In genomic region chr1:31919591-31919990, GRCh38 we compare ENCODE assay signal across 18 cellular contexts. TPM values are rescaled to one million over a fixed set of nuclear protein-coding genes. Genes with fewer than 3 reads are reported as not detected.
A peak's percentile ranks its signal among the peaks of the same experiment; 100 is the strongest.
DNase-seq lines count a peak whose midpoint lies in the region; ATAC-seq, FAIRE-seq and TF ChIP-seq lines count a peak whose summit lies in the region.
"Had no signal": no experiment of that assay in that cellular context is flagged by ENCODE, and none has a peak within 500 bp of the region (broad histone marks: within the 10 kb centered on the region; RNA-seq: fewer than 3 reads in every experiment).

No MANE protein-coding gene starts in this region.

- no peak overlapping the region for H3K4me3 ChIP-seq in HEK293 (ENCODE audit: low read depth, low read length)
- no peak overlapping the region for H3K4me3 ChIP-seq in K562
- no peak overlapping the region for H3K4me3 ChIP-seq in neutrophil (ENCODE audit: low read depth in 1 of 2, low read length in 1 of 2)
- H3K4me3 ChIP-seq: BLaER1 treated with 17β-estradiol and CSF1 and Interleukin-3, amounts not matched to agents 10 nM and 100 nM; GM23248 had no signal

- no TSS peak for BruUV-seq in K562 (replicated peaks; lab: Mats Ljungman, UMichigan)

- H3K27ac ChIP-seq in HEK293 (ENCODE audit: extremely low read depth, low read depth, low read length) (no peak overlapping the region), K562 (ENCODE audit: extremely low read depth, low read depth, low read length) (no peak overlapping the region), neutrophil (peak overlapping the region; percentile 55)
- H3K27ac ChIP-seq: GM23248 had no signal

- CTCF ChIA-PET in HEK293 (lab: Yijun Ruan, JAX) (interaction anchor here (0.7 kb wide), 1 partner anchor 35 kb away, joined by 3 read pairs; no protein-coding TSS in a partner anchor), K562 (lab: Yijun Ruan, JAX; ENCODE audit: low intra/inter-chr PET ratio) (no interaction called here)

- no peaks in the 10 kb centered on the region for H3K27me3 Mint-ChIP-seq in activated T-cell treated with anti-CD3 and anti-CD28 coated beads, Interleukin-2, amount 50 U/mL, for 24 hours
- H3K27me3 Mint-ChIP-seq in activated T-cell treated with anti-CD3 and anti-CD28 coated beads, Interleukin-2, amount 50 U/mL, for 72 hours (ENCODE audit: low read depth) = no peaks in the 10 kb centered on the region
- no peaks in the 10 kb centered on the region for H3K27me3 Mint-ChIP-seq in activated T-helper 17 cell treated with anti-CD3 and anti-CD28 coated beads, Interleukin-2, amount 50 U/mL, for 72 hours

- H3K79me2 ChIP-seq in K562 (ENCODE audit: control insufficient read depth, insufficient read depth, low read length) = peaks cover 98% of the 10 kb centered on the region

- no peak for FAIRE-seq in K562 (lab: Jason Lieb, UNC)
- FAIRE-seq: A204.1 had no signal

- H3K9me1 ChIP-seq in K562 (ENCODE audit: control insufficient read depth, insufficient read depth, low read length) = no peaks in the 10 kb centered on the region

- DNase-seq in activated T-cell treated with anti-CD3 and anti-CD28 coated beads, Interleukin-2, amount 50 U/mL, for 24 hours = no peak
- no peak for DNase-seq in activated T-cell treated with anti-CD3 and anti-CD28 coated beads, Interleukin-2, amount 50 U/mL, for 72 hours
- no peak for DNase-seq in K562 (ENCODE audit: extremely low read depth in 1 of 4, low spot score in 3 of 4)
- DNase-seq in Ammon's horn (ENCODE audit: low spot score) = no peak
- DNase-seq: DMS53, GM23248, HCEC 1CT, KG1, NCI-H1092 treated with DMSO at 0.1 percent for 48 hours, NCI-H1694, NCI-H510A treated with DMSO at 0.1 percent for 48 hours had no signal

- peaks cover 71% of the 10 kb centered on the region for H3K4me1 Mint-ChIP-seq in activated T-cell treated with anti-CD3 and anti-CD28 coated beads, Interleukin-2, amount 50 U/mL, for 24 hours (ENCODE audit: low read depth)
- peaks cover 73% of the 10 kb centered on the region for H3K4me1 Mint-ChIP-seq in activated T-cell treated with anti-CD3 and anti-CD28 coated beads, Interleukin-2, amount 50 U/mL, for 72 hours (ENCODE audit: low read depth)
- peaks cover 28% of the 10 kb centered on the region for H3K4me1 Mint-ChIP-seq in activated T-helper 17 cell treated with anti-CD3 and anti-CD28 coated beads, Interleukin-2, amount 50 U/mL, for 72 hours

- in situ Hi-C loops in K562 (cut with MboI) = no loop called here

- H3K9me3 Mint-ChIP-seq in activated T-cell treated with anti-CD3 and anti-CD28 coated beads, Interleukin-2, amount 50 U/mL, for 24 hours = no peaks in the 10 kb centered on the region
- H3K9me3 Mint-ChIP-seq in activated T-cell treated with anti-CD3 and anti-CD28 coated beads, Interleukin-2, amount 50 U/mL, for 72 hours = peaks cover 0 to 2% of the 10 kb centered on the region in 2 donors
- H3K9me3 Mint-ChIP-seq in activated T-helper 17 cell treated with anti-CD3 and anti-CD28 coated beads, Interleukin-2, amount 50 U/mL, for 72 hours = no peaks in the 10 kb centered on the region

- ATAC-seq in activated T-cell treated with anti-CD3 and anti-CD28 coated beads, Interleukin-2, amount 50 U/mL, for 72 hours (replicated peaks in 1 of 2) = no peak
- ATAC-seq in K562 (no peak), GM18868 (IDR thresholded peaks at IDR 0.05; ENCODE audit: unreplicated experiment) (no peak)
- no peak for ATAC-seq in activated T-helper 17 cell treated with anti-CD3 and anti-CD28 coated beads, Interleukin-2, amount 50 U/mL, for 72 hours (replicated peaks)
- ATAC-seq: Panc1 had no signal

- TF ChIP-seq CTCF in HEK293 (tag by site-specific recombination; IDR thresholded peaks at IDR 0.05) = no peak
- no peak for TF ChIP-seq CTCF in K562 (IDR thresholded peaks at IDR 0.05 in 2 of 3, conservative IDR thresholded peaks at IDR 0.05 in 1 of 3; ENCODE audit: insufficient read depth in 2 of 3, low read depth in 1 of 3, low read length in 3 of 3)
- no peak for TF ChIP-seq CTCF in neutrophil (IDR thresholded peaks at IDR 0.05)

- no peak overlapping the region for H3K9ac ChIP-seq in K562 (ENCODE audit: insufficient read depth in 1 of 2, low read depth in 2 of 2, low read length in 2 of 2)
- H3K9ac ChIP-seq: BLaER1 treated with 17β-estradiol and CSF1 and Interleukin-3, amounts not matched to agents 10 nM and 100 nM; GM23248 had no signal

- H3K36me3 Mint-ChIP-seq in activated T-cell treated with anti-CD3 and anti-CD28 coated beads, Interleukin-2, amount 50 U/mL, for 24 hours (ENCODE audit: low read depth) = peaks cover 86% of the 10 kb centered on the region
- peaks cover 4 to 45% of the 10 kb centered on the region in 2 donors for H3K36me3 Mint-ChIP-seq in activated T-cell treated with anti-CD3 and anti-CD28 coated beads, Interleukin-2, amount 50 U/mL, for 72 hours (ENCODE audit: insufficient read depth in 2 of 2)
- H3K36me3 Mint-ChIP-seq in activated T-helper 17 cell treated with anti-CD3 and anti-CD28 coated beads, Interleukin-2, amount 50 U/mL, for 72 hours (ENCODE audit: low read depth) = peaks cover 92% of the 10 kb centered on the region

- H2AFZ ChIP-seq in K562 (ENCODE audit: low read depth, low read length) = no peak overlapping the region
- H2AFZ ChIP-seq: GM23248 had no signal

- H3K4me1 ChIP-seq in HEK293 (ENCODE audit: control insufficient read depth, insufficient read depth, low read length) = peaks cover 6% of the 10 kb centered on the region
- H3K4me1 ChIP-seq in K562 (replicated peaks in 1 of 2; ENCODE audit: control insufficient read depth in 2 of 2, insufficient read depth in 2 of 2, low read length in 2 of 2) = peaks cover 13 to 16% of the 10 kb centered on the region in 2 experiments
- peaks cover 42% of the 10 kb centered on the region in 2 experiments for H3K4me1 ChIP-seq in neutrophil (ENCODE audit: control insufficient read depth in 1 of 2, insufficient read depth in 1 of 2, low read depth in 1 of 2, low read length in 1 of 2)

- POLR2A ChIA-PET in HEK293 (lab: Yijun Ruan, JAX) (no interaction called here), K562 (lab: Yijun Ruan, JAX) (interaction anchor here (0.6 to 7.2 kb wide), 6 partner anchors 13 to 590 kb away, joined by 3 to 69 read pairs (median 4); no protein-coding TSS in a partner anchor)

- no peak for TF ChIP-seq EP300 in K562 (IDR thresholded peaks at IDR 0.05; ENCODE audit: low read length)

- TF ChIP-seq RAD21 in K562 (CRISPR knock-in tag; conservative IDR thresholded peaks at IDR 0.05 in 1 of 2, IDR thresholded peaks at IDR 0.05 in 1 of 2) = no peak

- no peaks in the 10 kb centered on the region for H3K9me3 ChIP-seq in HEK293 (ENCODE audit: control insufficient read depth, insufficient read depth, low read depth, low read length)
- no peaks in the 10 kb centered on the region for H3K9me3 ChIP-seq in K562 (replicated peaks; ENCODE audit: control insufficient read depth, insufficient read depth, low read depth, low read length)
- no peaks in the 10 kb centered on the region for H3K9me3 ChIP-seq in neutrophil

- H3K36me3 ChIP-seq in HEK293 (ENCODE audit: control insufficient read depth in 2 of 2, insufficient read depth in 1 of 2, low read length in 2 of 2) (peaks cover 10 to 32% of the 10 kb centered on the region in 2 experiments; a peak in 2 of 3 replicates), K562 (ENCODE audit: control insufficient read depth, insufficient read depth, low read length) (peaks cover 83% of the 10 kb centered on the region), neutrophil (peaks cover 31% of the 10 kb centered on the region)

- H3K27me3 ChIP-seq in K562 (ENCODE audit: control insufficient read depth in 2 of 2, insufficient read depth in 2 of 2, low read length in 2 of 2) (no peaks in the 10 kb centered on the region), neutrophil (no peaks in the 10 kb centered on the region)
- H3K27me3 ChIP-seq: BLaER1 treated with 17β-estradiol and CSF1 and Interleukin-3, amounts not matched to agents 10 nM and 100 nM had no signal

- H3K4me3 Mint-ChIP-seq in activated T-cell treated with anti-CD3 and anti-CD28 coated beads, Interleukin-2, amount 50 U/mL, for 24 hours = no peak overlapping the region
- no peak overlapping the region for H3K4me3 Mint-ChIP-seq in activated T-cell treated with anti-CD3 and anti-CD28 coated beads, Interleukin-2, amount 50 U/mL, for 72 hours
- H3K4me3 Mint-ChIP-seq in activated T-helper 17 cell treated with anti-CD3 and anti-CD28 coated beads, Interleukin-2, amount 50 U/mL, for 72 hours = no peak overlapping the region

- intact Hi-C loops in K562 (cut with micrococcal nuclease) = no loop called here

- peak overlapping the region; percentile 23 for H3K27ac Mint-ChIP-seq in activated T-cell treated with anti-CD3 and anti-CD28 coated beads, Interleukin-2, amount 50 U/mL, for 24 hours
- no peak overlapping the region for H3K27ac Mint-ChIP-seq in activated T-cell treated with anti-CD3 and anti-CD28 coated beads, Interleukin-2, amount 50 U/mL, for 72 hours
- H3K27ac Mint-ChIP-seq in activated T-helper 17 cell treated with anti-CD3 and anti-CD28 coated beads, Interleukin-2, amount 50 U/mL, for 72 hours = no peak overlapping the region

- WGBS in K562 (ENCODE audit: insufficient coverage, low coverage, missing lambda C conversion rate) = 93% methylated on average over 10 of the region's 10 CpGs

- H3K4me2 ChIP-seq in K562 (ENCODE audit: insufficient read depth, low read length) = no peak overlapping the region

- TF ChIP-seq POLR2A in K562 (conservative IDR thresholded peaks at IDR 0.05) = no peak

- peaks cover 10% of the 10 kb centered on the region for H4K20me1 ChIP-seq in K562 (replicated peaks; ENCODE audit: control insufficient read depth, insufficient read depth, low read length)

RNA-seq across cellular contexts. Expression of gene PTP4A2, which starts 18.6 kb away (rescaled TPM):
- total RNA-seq in activated T-cell treated with anti-CD3 and anti-CD28 coated beads, Interleukin-2, amount 50 U/mL, for 72 hours = 100 to 1,000 TPM; 437 to 541 TPM
- 116 and 315 TPM in 2 replicates for total RNA-seq in K562 (2011; cell fraction: chromatin; rRNA removed; ENCODE audit: low replicate concordance)
- 52.7 and 78.6 TPM in 2 replicates for total RNA-seq in K562 (2011; cell fraction: nucleolus; rRNA removed)
- 175 and 257 TPM in 2 replicates for total RNA-seq in K562 (2011; cell fraction: nucleoplasm; rRNA removed)
- total RNA-seq in K562 (2014; rRNA removed) = 316 and 345 TPM in 2 replicates
- total RNA-seq in K562 (2014; rRNA removed; fragmentation: Illumina TruSeq; extraction: Trizol) = 620 and 713 TPM in 2 replicates
- 585 and 652 TPM in 2 replicates for total RNA-seq in K562 (2015; rRNA removed; fragmentation: Illumina TruSeq; extraction: Trizol)
- total RNA-seq in K562 (2021) = 429 and 432 TPM in 2 replicates
- polyA plus RNA-seq in K562 (2011; rRNA removed) = 785 and 870 TPM in 2 replicates
- 63.7 and 209 TPM in 2 replicates for polyA plus RNA-seq in K562 (2011; cell fraction: cytosol; rRNA removed)
- 124 and 204 TPM in 2 replicates for polyA plus RNA-seq in K562 (2011; cell fraction: nucleus; rRNA removed)
- polyA plus RNA-seq in K562 (2012) = 386 and 493 TPM in 2 replicates
- 528 and 852 TPM in 2 replicates for polyA plus RNA-seq in K562 (2014; fragmentation: Illumina TruSeq; extraction: Trizol)
- polyA plus RNA-seq in K562 (2014; fragmentation: Nextera tagmentation; extraction: Ambion mirVana) = 100 to 1,000 TPM; 197 to 480 TPM
- polyA plus RNA-seq in K562 (2014; rRNA removed) = 219 and 255 TPM in 2 replicates
- polyA minus RNA-seq in K562 (2011; rRNA and poly(A)+ RNA removed) = 693 and 694 TPM in 2 replicates
- 406 and 559 TPM in 2 replicates for polyA minus RNA-seq in K562 (2011; cell fraction: cytosol; rRNA and poly(A)+ RNA removed)
- polyA minus RNA-seq in K562 (2011; cell fraction: nucleus; rRNA and poly(A)+ RNA removed) = 36.6 and 130 TPM in 2 replicates
- 100 to 1,000 TPM; 285 to 351 TPM for total RNA-seq in activated T-helper 17 cell treated with anti-CD3 and anti-CD28 coated beads, Interleukin-2, amount 50 U/mL, for 72 hours
